Comparison of ENCODE assay signal across 24 cellular contexts in genomic region chr20:50459124-50459918, GRCh38.
"Had no signal": no experiment of that assay in that cellular context is flagged by ENCODE, and none has a peak within 500 bp of the region (broad histone marks: within the 10 kb centered on the region; RNA-seq: fewer than 3 reads in every experiment).

No MANE protein-coding gene starts in this region.

- H3K4me1 Mint-ChIP-seq: central memory CD8-positive, alpha-beta T cell had no signal

- H3K36me3 ChIP-seq: breast epithelium, left lung, neutrophil, ovary, tibial nerve had no signal

- H3K9me3 Mint-ChIP-seq: activated CD4-positive, alpha-beta T cell treated with anti-CD3 and anti-CD28 coated beads, Interleukin-2, amount 10 ng/mL, durations not matched to agents 7 days and 5 days; central memory CD8-positive, alpha-beta T cell; immature natural killer cell; nephron; stimulated activated effector memory CD8-positive, alpha-beta T cell treated with anti-CD3 and anti-CD28 coated beads, Interleukin-12 subunit alpha, Interleukin-12 subunit beta, amount 100 ng/mL, for 72 hours; stimulated activated naive CD8-positive, alpha-beta T cell treated with anti-CD3 and anti-CD28 coated beads, Interleukin-15, amount 100 ng/mL, for 72 hours; T-helper 2 cell treated with Interferon-gamma antibody and Interleukin-4, amounts not matched to agents 5 μg/mL and 100 μg/mL, for 36 hours had no signal

- H3K27me3 ChIP-seq: breast epithelium, left lung, neutrophil, ovary, tibial nerve had no signal

- H3K27ac Mint-ChIP-seq: activated CD4-positive, alpha-beta T cell treated with anti-CD3 and anti-CD28 coated beads, Interleukin-2, amount 10 ng/mL, durations not matched to agents 7 days and 5 days; activated naive CD8-positive, alpha-beta T cell; nephron; stimulated activated effector memory CD8-positive, alpha-beta T cell treated with anti-CD3 and anti-CD28 coated beads, Interleukin-12 subunit alpha, Interleukin-12 subunit beta, amount 100 ng/mL, for 72 hours; stimulated activated naive CD8-positive, alpha-beta T cell treated with anti-CD3 and anti-CD28 coated beads, Interleukin-15, amount 100 ng/mL, for 72 hours; T-helper 2 cell treated with Interferon-gamma antibody and Interleukin-4, amounts not matched to agents 5 μg/mL and 100 μg/mL, for 36 hours had no signal

- H3K4me3 Mint-ChIP-seq: activated CD4-positive, alpha-beta T cell treated with anti-CD3 and anti-CD28 coated beads, Interleukin-2, amount 10 ng/mL, durations not matched to agents 7 days and 5 days; activated CD8-positive, alpha-beta T cell treated with anti-CD3 and anti-CD28 coated beads, Interleukin-2, amount 10 ng/mL, durations not matched to agents 7 days and 5 days; activated naive CD8-positive, alpha-beta T cell; central memory CD8-positive, alpha-beta T cell; immature natural killer cell; nephron; stimulated activated effector memory CD8-positive, alpha-beta T cell treated with anti-CD3 and anti-CD28 coated beads, Interleukin-12 subunit alpha, Interleukin-12 subunit beta, amount 100 ng/mL, for 72 hours; stimulated activated naive CD8-positive, alpha-beta T cell treated with anti-CD3 and anti-CD28 coated beads, Interleukin-15, amount 100 ng/mL, for 72 hours; T-helper 2 cell treated with Interferon-gamma antibody and Interleukin-4, amounts not matched to agents 5 μg/mL and 100 μg/mL, for 36 hours had no signal

- H3K4me3 ChIP-seq: breast epithelium, left lung, ovary, psoas muscle, tibial nerve had no signal

- DNase-seq: activated CD4-positive, alpha-beta T cell treated with anti-CD3 and anti-CD28 coated beads, Interleukin-2, amount 10 ng/mL, durations not matched to agents 7 days and 5 days; activated CD8-positive, alpha-beta T cell treated with anti-CD3 and anti-CD28 coated beads, Interleukin-2, amount 10 ng/mL, durations not matched to agents 7 days and 5 days; activated gamma-delta T cell treated with Interleukin-2 at 50 U/mL for 16 hours; activated T-cell treated with anti-CD3 and anti-CD28 coated beads, Interleukin-2, amount 50 U/mL, for 1 hour; amniotic stem cell; effector memory CD4-positive, alpha-beta T cell; foreskin melanocyte; immature natural killer cell; left lung; midbrain; ovary; psoas muscle; small intestine; stimulated activated CD4-positive, alpha-beta T cell treated with anti-CD3 and anti-CD28 coated beads, Interleukin-2, amount 100 ng/mL, for 24 hours; stimulated activated naive CD8-positive, alpha-beta T cell treated with anti-CD3 and anti-CD28 coated beads, Interleukin-15, amount 100 ng/mL, for 72 hours had no signal

- H3K36me3 Mint-ChIP-seq: activated naive CD8-positive, alpha-beta T cell; immature natural killer cell; stimulated activated effector memory CD8-positive, alpha-beta T cell treated with anti-CD3 and anti-CD28 coated beads, Interleukin-12 subunit alpha, Interleukin-12 subunit beta, amount 100 ng/mL, for 72 hours had no signal

- H3K27ac ChIP-seq: ovary, VCaP had no signal

- H3K9me3 ChIP-seq: breast epithelium, left lung, neutrophil, ovary, psoas muscle, tibial nerve had no signal
